In genomic region chrX:51894697-51895336, GRCh38 we compare ENCODE assay signal across 8 cellular contexts. TPM values are rescaled to one million over a fixed set of nuclear protein-coding genes. Genes with fewer than 3 reads are reported as not detected.
A peak's percentile ranks its signal among the peaks of the same experiment; 100 is the strongest.
DNase-seq lines count a peak whose midpoint lies in the region; ATAC-seq, FAIRE-seq and TF ChIP-seq lines count a peak whose summit lies in the region.

No MANE protein-coding gene starts in this region.

- H3K27me3 Mint-ChIP-seq in T-helper 17 cell (no peaks in the 10 kb centered on the region), osteocyte (ENCODE audit: unreplicated experiment) (no peaks in the 10 kb centered on the region)

- ATAC-seq in HG03135 (IDR thresholded peaks at IDR 0.05; ENCODE audit: unreplicated experiment) (peak; percentile 61), T-helper 17 cell (no peak)

- H3K27ac Mint-ChIP-seq in T-helper 17 cell = no peak overlapping the region
- H3K27ac Mint-ChIP-seq in osteocyte (ENCODE audit: unreplicated experiment) = peak overlapping the region; percentile 88

- TF ChIP-seq CTCF in AG09309 (IDR thresholded peaks at IDR 0.05; ENCODE audit: control insufficient read depth, insufficient read depth, low read depth, low read length, missing control alignments) (no peak), foreskin fibroblast (IDR thresholded peaks at IDR 0.05; ENCODE audit: low read depth, low read length) (peak; percentile 6), osteocyte (IDR thresholded peaks at IDR 0.05) (peak; percentile 7)

- H3K9me3 Mint-ChIP-seq in osteocyte (ENCODE audit: unreplicated experiment) = no peaks in the 10 kb centered on the region

- H3K4me3 ChIP-seq in AG09309 (ENCODE audit: control insufficient read depth, low read depth, low read length) (peak overlapping the region; percentile 73), foreskin fibroblast (ENCODE audit: low read depth in 1 of 2, low read length in 2 of 2) (peak overlapping the region; percentile 84)

- peaks cover 11% of the 10 kb centered on the region for H3K4me1 Mint-ChIP-seq in T-helper 17 cell
- peaks cover 45% of the 10 kb centered on the region for H3K4me1 Mint-ChIP-seq in osteocyte (ENCODE audit: unreplicated experiment)

- no peak for DNase-seq in AG09309 (ENCODE audit: low read depth)
- DNase-seq in GM18507 (ENCODE audit: extremely low spot score, insufficient read length, low read depth) = no peak
- no peak for DNase-seq in T-helper 17 cell
- DNase-seq in foreskin fibroblast = peak in 1 of 2 donors; percentile 63
- no peak for DNase-seq in osteocyte (ENCODE audit: extremely low spot score, unreplicated experiment)
- DNase-seq in GDM1 (lab: John Stamatoyannopoulos, UW) = no peak
- DNase-seq in SIG-M5 (lab: John Stamatoyannopoulos, UW) = no peak

- peaks cover 2% of the 10 kb centered on the region for H3K36me3 Mint-ChIP-seq in T-helper 17 cell (ENCODE audit: low read depth)
- H3K36me3 Mint-ChIP-seq in osteocyte (ENCODE audit: unreplicated experiment) = peaks cover 21% of the 10 kb centered on the region

- H3K4me3 Mint-ChIP-seq in T-helper 17 cell (peak overlapping the region; percentile 96), osteocyte (ENCODE audit: unreplicated experiment) (peak overlapping the region; percentile 85)

- H3K9me3 ChIP-seq in T-helper 17 cell (ENCODE audit: control insufficient read depth, low read length, poor library complexity, severe bottlenecking) = no peaks in the 10 kb centered on the region

- peak; percentile 86 for FAIRE-seq in GM18507 (lab: Jason Lieb, UNC)

RNA-seq across cellular contexts. Expression of gene MAGED1, which starts 1.4 kb away (rescaled TPM):
- 10 to 100 TPM; 25.6 to 26.3 TPM for total RNA-seq in T-helper 17 cell
- total RNA-seq in osteocyte = 396 and 401 TPM in 2 replicates

Comparison
In these comparisons a context has a peak if more than half of its experiments do, and no peak if none do; other contexts are left out.
1. RNA of gene MAGED1, which starts 1.4 kb away (total RNA-seq): 396 to 401 TPM in osteocyte; 25.6 to 26.3 TPM in T-helper 17 cell; every median in the first group is over 10 times any median in the second.